In genomic region chr9:98078895-98079294, GRCh38 we compare ENCODE assay signal across 1 cellular context.
TF ChIP-seq lines count a peak whose summit lies in the region.

No MANE protein-coding gene starts in this region.

TF ChIP-seq in HepG2, 621 proteins besides CTCF, POLR2A, EP300 and RAD21:
- TF ChIP-seq ZEB1 (IDR thresholded peaks at IDR 0.05; ENCODE audit: insufficient replicate concordance, low read depth) = no peak
- peak; percentile 68 for TF ChIP-seq MAFF (IDR thresholded peaks at IDR 0.05; ENCODE audit: low read depth, low read length)
- TF ChIP-seq MAFK (conservative IDR thresholded peaks at IDR 0.05 in 1 of 2, IDR thresholded peaks at IDR 0.05 in 1 of 2; ENCODE audit: low read length in 2 of 2) = peak; percentile 68 to 73
- no peak for TF ChIP-seq SMYD3 (CRISPR knock-in tag; IDR thresholded peaks at IDR 0.05)
